1 cellular context compared by ENCODE assay signal in genomic region chr19:5837768-5838364, GRCh38.
TF ChIP-seq lines count a peak whose summit lies in the region.

No MANE protein-coding gene starts in this region.

TF ChIP-seq in A549, 52 proteins besides CTCF, POLR2A, EP300 and RAD21 (continued from another document):
- TF ChIP-seq REST (IDR thresholded peaks at IDR 0.05) (no peak), KDM1A (IDR thresholded peaks at IDR 0.05; ENCODE audit: low read depth) (no peak)
